In genomic region chr12:11863478-11863906, GRCh38 we compare ENCODE assay signal across 12 cellular contexts.
DNase-seq lines count a peak whose midpoint lies in the region; ATAC-seq and TF ChIP-seq lines count a peak whose summit lies in the region.
"Had no signal": no experiment of that assay in that cellular context is flagged by ENCODE, and none has a peak within 500 bp of the region (broad histone marks: within the 10 kb centered on the region; RNA-seq: fewer than 3 reads in every experiment).

No MANE protein-coding gene starts in this region.

- peaks cover 30% of the 10 kb centered on the region for H3K9me3 Mint-ChIP-seq in activated T-helper 2 cell treated with anti-CD3 and anti-CD28 coated beads, Interferon-gamma antibody, Interleukin-2, Interleukin-4, amounts not matched to agents 10 μg/mL and 5 μg/mL and 100 μg/mL, durations not matched to agents 14 hours and 24 hours and 36 hours

- no peaks in the 10 kb centered on the region for H3K27me3 Mint-ChIP-seq in activated T-helper 2 cell treated with anti-CD3 and anti-CD28 coated beads, Interferon-gamma antibody, Interleukin-2, Interleukin-4, amounts not matched to agents 10 μg/mL and 5 μg/mL and 100 μg/mL, durations not matched to agents 14 hours and 24 hours and 36 hours (ENCODE audit: low read depth)

- H3K36me3 ChIP-seq in ACC112 (ENCODE audit: insufficient read depth, low read length) (peaks cover 8% of the 10 kb centered on the region), ovary (no peaks in the 10 kb centered on the region)

- H3K4me3 ChIP-seq in ACC112 (ENCODE audit: low read depth, low read length) (no peak overlapping the region), ovary (no peak overlapping the region)

- H3K27me3 ChIP-seq in ACC112 (ENCODE audit: insufficient read depth, low read length), result no peaks in the 10 kb centered on the region
- H3K27me3 ChIP-seq in ovary, result no peaks in the 10 kb centered on the region

- 1 to 3% (median 1%) methylated on average over 5 of the region's 5 CpGs for WGBS in ovary, 3 donors

- TF ChIP-seq EP300 in ovary (IDR thresholded peaks at IDR 0.05), result no peak

- H3K4me3 Mint-ChIP-seq in activated T-helper 2 cell treated with anti-CD3 and anti-CD28 coated beads, Interferon-gamma antibody, Interleukin-2, Interleukin-4, amounts not matched to agents 10 μg/mL and 5 μg/mL and 100 μg/mL, durations not matched to agents 14 hours and 24 hours and 36 hours (ENCODE audit: low read depth), result no peak overlapping the region

- no peaks in the 10 kb centered on the region for H3K9me3 ChIP-seq in ovary

- H3K79me2 ChIP-seq in ACC112 (ENCODE audit: control insufficient read depth, insufficient read depth, low read length, unreplicated experiment), result no peaks in the 10 kb centered on the region

- peaks cover 8% of the 10 kb centered on the region for H3K4me1 ChIP-seq in ACC112 (ENCODE audit: control insufficient read depth, insufficient read depth, low read length, unreplicated experiment)
- peaks cover 12% of the 10 kb centered on the region for H3K4me1 ChIP-seq in ovary (ENCODE audit: insufficient read depth)

- intact Hi-C loops in activated T-helper 2 cell treated with anti-CD3 and anti-CD28 coated beads, Interferon-gamma antibody, Interleukin-2, Interleukin-4, amounts not matched to agents 10 μg/mL and 5 μg/mL and 100 μg/mL, durations not matched to agents 14 hours and 24 hours and 36 hours (cut with micrococcal nuclease), result loop anchor here (5.0 kb wide), 1 partner anchor 39 kb away; no protein-coding TSS in a partner anchor
- intact Hi-C loops in ovary (cut with DNase I), result no loop called here

- H3K27ac ChIP-seq in ACC112 (ENCODE audit: low read depth, low read length), result peak overlapping the region; percentile 5; the same call in 1 of the 2 replicates
- peak overlapping the region; percentile 47 to 63 for H3K27ac ChIP-seq in ovary
- H3K27ac ChIP-seq: C4-2B had no signal

- DNase-seq in activated T-helper 2 cell treated with anti-CD3 and anti-CD28 coated beads, Interferon-gamma antibody, Interleukin-2, Interleukin-4, amounts not matched to agents 10 μg/mL and 5 μg/mL and 100 μg/mL, durations not matched to agents 14 hours and 24 hours and 36 hours (ENCODE audit: low spot score), result no peak
- DNase-seq in globus pallidus (ENCODE audit: low spot score) (peak; percentile 49), ovary (peak; percentile 35 to 70 (median 55)), NCI-H2227 treated with DMSO at 0.1 percent for 48 hours (lab: John Stamatoyannopoulos, UW) (no peak), NCI-H226 (no peak), GM19240 (ENCODE audit: insufficient read length, low spot score) (no peak)
- DNase-seq: activated T-cell treated with anti-CD3 and anti-CD28 coated beads for 4 hours, MV-4-11, SIG-M5 had no signal

- TF ChIP-seq POLR2A in ovary (IDR thresholded peaks at IDR 0.05), result no peak

- peak overlapping the region; percentile 31 for H2AFZ ChIP-seq in ACC112 (ENCODE audit: low read length, unreplicated experiment)

- H3K27ac Mint-ChIP-seq in activated T-helper 2 cell treated with anti-CD3 and anti-CD28 coated beads, Interferon-gamma antibody, Interleukin-2, Interleukin-4, amounts not matched to agents 10 μg/mL and 5 μg/mL and 100 μg/mL, durations not matched to agents 14 hours and 24 hours and 36 hours, result peak overlapping the region; percentile 65

- no peak for ATAC-seq in GM19351 (IDR thresholded peaks at IDR 0.05; ENCODE audit: unreplicated experiment)

- peaks cover 30% of the 10 kb centered on the region for H3K4me1 Mint-ChIP-seq in activated T-helper 2 cell treated with anti-CD3 and anti-CD28 coated beads, Interferon-gamma antibody, Interleukin-2, Interleukin-4, amounts not matched to agents 10 μg/mL and 5 μg/mL and 100 μg/mL, durations not matched to agents 14 hours and 24 hours and 36 hours (ENCODE audit: low read depth)

- peaks cover 85% of the 10 kb centered on the region for H3K36me3 Mint-ChIP-seq in activated T-helper 2 cell treated with anti-CD3 and anti-CD28 coated beads, Interferon-gamma antibody, Interleukin-2, Interleukin-4, amounts not matched to agents 10 μg/mL and 5 μg/mL and 100 μg/mL, durations not matched to agents 14 hours and 24 hours and 36 hours (ENCODE audit: low read depth)

- no peak for TF ChIP-seq CTCF in ovary (IDR thresholded peaks at IDR 0.05)

Comparison
In these comparisons a context has a peak if more than half of its experiments do, and no peak if none do; other contexts are left out.
1. DNase-seq: peak in globus pallidus (single experiment) and ovary (5 of 5); none in activated T-helper 2 cell treated with anti-CD3 and anti-CD28 coated beads, Interferon-gamma antibody, Interleukin-2, Interleukin-4, amounts not matched to agents 10 μg/mL and 5 μg/mL and 100 μg/mL, durations not matched to agents 14 hours and 24 hours and 36 hours (single experiment), NCI-H2227 treated with DMSO at 0.1 percent for 48 hours (single experiment), NCI-H226 (single experiment) and GM19240 (single experiment).